Comparison of ENCODE assay signal across 13 cellular contexts in the genomic region with DNA sequence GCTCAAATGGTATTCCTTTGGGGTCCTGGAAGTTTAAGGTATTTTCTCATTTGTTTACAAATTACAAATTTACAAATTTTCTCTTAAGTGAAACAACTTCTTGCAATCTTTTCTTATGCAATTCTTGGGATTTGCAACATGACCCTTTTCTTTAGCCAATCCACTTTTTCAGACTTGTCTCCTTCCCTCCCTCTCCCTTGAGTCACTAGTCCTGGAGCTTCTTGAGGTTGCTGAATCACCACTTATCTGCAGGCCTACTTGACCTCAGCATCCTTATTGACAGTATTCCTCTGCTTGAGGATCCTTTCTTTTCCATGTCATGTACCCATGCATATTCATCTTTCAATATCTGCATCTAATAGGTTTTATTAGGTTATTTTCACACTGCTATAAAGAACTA.
DNase-seq lines count a peak whose midpoint lies in the region; ATAC-seq and TF ChIP-seq lines count a peak whose summit lies in the region.
"Had no signal": no experiment of that assay in that cellular context is flagged by ENCODE, and none has a peak within 500 bp of the region (broad histone marks: within the 10 kb centered on the region; RNA-seq: fewer than 3 reads in every experiment).

No MANE protein-coding gene starts in this region.

- H3K27me3 Mint-ChIP-seq in activated T-helper 2 cell treated with anti-CD3 and anti-CD28 coated beads, Interferon-gamma antibody, Interleukin-2, Interleukin-4, amounts not matched to agents 10 μg/mL and 5 μg/mL and 100 μg/mL, durations not matched to agents 14 hours and 24 hours and 36 hours (ENCODE audit: low read depth): no peaks in the 10 kb centered on the region
- no peaks in the 10 kb centered on the region for H3K27me3 Mint-ChIP-seq in T-helper 2 cell treated with Interferon-gamma antibody and Interleukin-4, amounts not matched to agents 5 μg/mL and 100 μg/mL, for 36 hours (ENCODE audit: low read depth)

- H3K4me3 ChIP-seq in right atrium auricular region (no peak overlapping the region), gastroesophageal sphincter (no peak overlapping the region), vagina (no peak overlapping the region)
- H3K4me3 ChIP-seq: A549 had no signal

- TF ChIP-seq POLR2A in gastroesophageal sphincter (IDR thresholded peaks at IDR 0.05): no peak
- TF ChIP-seq POLR2A in vagina (IDR thresholded peaks at IDR 0.05): no peak

- no peak overlapping the region for H3K27ac Mint-ChIP-seq in activated T-helper 2 cell treated with anti-CD3 and anti-CD28 coated beads, Interferon-gamma antibody, Interleukin-2, Interleukin-4, amounts not matched to agents 10 μg/mL and 5 μg/mL and 100 μg/mL, durations not matched to agents 14 hours and 24 hours and 36 hours
- no peak overlapping the region for H3K27ac Mint-ChIP-seq in T-helper 2 cell treated with Interferon-gamma antibody and Interleukin-4, amounts not matched to agents 5 μg/mL and 100 μg/mL, for 36 hours
- H3K27ac Mint-ChIP-seq: natural killer cell had no signal

- intact Hi-C loops in Right ventricle myocardium inferior (cut with DNase I): no loop called here
- intact Hi-C loops in vagina (cut with DNase I): no loop called here
- intact Hi-C loops in activated T-helper 2 cell treated with anti-CD3 and anti-CD28 coated beads, Interferon-gamma antibody, Interleukin-2, Interleukin-4, amounts not matched to agents 10 μg/mL and 5 μg/mL and 100 μg/mL, durations not matched to agents 14 hours and 24 hours and 36 hours (cut with micrococcal nuclease): no loop called here

- H3K36me3 ChIP-seq in right atrium auricular region (no peaks in the 10 kb centered on the region), gastroesophageal sphincter (no peaks in the 10 kb centered on the region), vagina (no peaks in the 10 kb centered on the region)

- no peak overlapping the region for H3K4me3 Mint-ChIP-seq in activated T-helper 2 cell treated with anti-CD3 and anti-CD28 coated beads, Interferon-gamma antibody, Interleukin-2, Interleukin-4, amounts not matched to agents 10 μg/mL and 5 μg/mL and 100 μg/mL, durations not matched to agents 14 hours and 24 hours and 36 hours (ENCODE audit: low read depth)
- H3K4me3 Mint-ChIP-seq in T-helper 2 cell treated with Interferon-gamma antibody and Interleukin-4, amounts not matched to agents 5 μg/mL and 100 μg/mL, for 36 hours: no peak overlapping the region
- H3K4me3 Mint-ChIP-seq: natural killer cell had no signal

- no peaks in the 10 kb centered on the region for H3K4me1 ChIP-seq in right atrium auricular region
- H3K4me1 ChIP-seq in gastroesophageal sphincter: no peaks in the 10 kb centered on the region
- peaks cover 33% of the 10 kb centered on the region for H3K4me1 ChIP-seq in vagina
- H3K4me1 ChIP-seq: A549 had no signal

- no peak for TF ChIP-seq EP300 in gastroesophageal sphincter (IDR thresholded peaks at IDR 0.05)

- ATAC-seq in Right ventricle myocardium inferior (peak; percentile 84), SK-N-SH treated with all-trans-retinoic acid at 6 μM for 48 hours (peak; percentile 39; the same call in 1 of the 3 replicates), gastroesophageal sphincter (peak; percentile 85)
- ATAC-seq: A549, natural killer cell had no signal

- no peaks in the 10 kb centered on the region for H3K4me1 Mint-ChIP-seq in activated T-helper 2 cell treated with anti-CD3 and anti-CD28 coated beads, Interferon-gamma antibody, Interleukin-2, Interleukin-4, amounts not matched to agents 10 μg/mL and 5 μg/mL and 100 μg/mL, durations not matched to agents 14 hours and 24 hours and 36 hours (ENCODE audit: low read depth)
- peaks cover 2% of the 10 kb centered on the region for H3K4me1 Mint-ChIP-seq in T-helper 2 cell treated with Interferon-gamma antibody and Interleukin-4, amounts not matched to agents 5 μg/mL and 100 μg/mL, for 36 hours (ENCODE audit: low read depth)
- H3K4me1 Mint-ChIP-seq: natural killer cell had no signal

- peaks cover 15% of the 10 kb centered on the region for H3K9me3 Mint-ChIP-seq in activated T-helper 2 cell treated with anti-CD3 and anti-CD28 coated beads, Interferon-gamma antibody, Interleukin-2, Interleukin-4, amounts not matched to agents 10 μg/mL and 5 μg/mL and 100 μg/mL, durations not matched to agents 14 hours and 24 hours and 36 hours
- peaks cover 4% of the 10 kb centered on the region for H3K9me3 Mint-ChIP-seq in T-helper 2 cell treated with Interferon-gamma antibody and Interleukin-4, amounts not matched to agents 5 μg/mL and 100 μg/mL, for 36 hours

- H3K27me3 ChIP-seq in right atrium auricular region (no peaks in the 10 kb centered on the region), gastroesophageal sphincter (no peaks in the 10 kb centered on the region), vagina (no peaks in the 10 kb centered on the region)

- DNase-seq in Right ventricle myocardium inferior (ENCODE audit: missing footprints) (no peak), right atrium auricular region (ENCODE audit: low spot score) (no peak), vagina (ENCODE audit: extremely low spot score in 2 of 2) (no peak), GM20000 (ENCODE audit: low spot score) (no peak)
- DNase-seq in activated T-helper 2 cell treated with anti-CD3 and anti-CD28 coated beads, Interferon-gamma antibody, Interleukin-2, Interleukin-4, amounts not matched to agents 10 μg/mL and 5 μg/mL and 100 μg/mL, durations not matched to agents 14 hours and 24 hours and 36 hours (ENCODE audit: low spot score): no peak
- DNase-seq in T-helper 2 cell treated with Interferon-gamma antibody and Interleukin-4, amounts not matched to agents 5 μg/mL and 100 μg/mL, for 36 hours (ENCODE audit: low spot score): no peak
- DNase-seq: activated CD8-positive, alpha-beta memory T cell treated with anti-CD3 and anti-CD28 coated beads for 24 hours; hypothalamus; natural killer cell; stimulated activated CD4-positive, alpha-beta T cell treated with anti-CD3 and anti-CD28 coated beads, Interleukin-4, amount 100 ng/mL, for 1 hour had no signal

- H3K9me3 ChIP-seq in right atrium auricular region (no peaks in the 10 kb centered on the region), gastroesophageal sphincter (no peaks in the 10 kb centered on the region), vagina (no peaks in the 10 kb centered on the region)
- H3K9me3 ChIP-seq: A549 had no signal

- H3K27ac ChIP-seq in right atrium auricular region: peak overlapping the region in 1 of 2 donors; percentile 5
- no peak overlapping the region for H3K27ac ChIP-seq in gastroesophageal sphincter
- H3K27ac ChIP-seq in vagina: peak overlapping the region; percentile 53
- H3K27ac ChIP-seq: A549 had no signal

- TF ChIP-seq CTCF in right atrium auricular region (IDR thresholded peaks at IDR 0.05) (no peak), gastroesophageal sphincter (IDR thresholded peaks at IDR 0.05) (no peak), vagina (IDR thresholded peaks at IDR 0.05) (no peak), GM20000 (IDR thresholded peaks at IDR 0.05; ENCODE audit: extremely low read depth, missing control alignments) (no peak)

- H3K36me3 Mint-ChIP-seq in activated T-helper 2 cell treated with anti-CD3 and anti-CD28 coated beads, Interferon-gamma antibody, Interleukin-2, Interleukin-4, amounts not matched to agents 10 μg/mL and 5 μg/mL and 100 μg/mL, durations not matched to agents 14 hours and 24 hours and 36 hours (ENCODE audit: low read depth): no peaks in the 10 kb centered on the region
- no peaks in the 10 kb centered on the region for H3K36me3 Mint-ChIP-seq in T-helper 2 cell treated with Interferon-gamma antibody and Interleukin-4, amounts not matched to agents 5 μg/mL and 100 μg/mL, for 36 hours (ENCODE audit: low read depth)
- H3K36me3 Mint-ChIP-seq: natural killer cell had no signal

TF ChIP-seq in SK-N-SH treated with all-trans-retinoic acid at 6 μM for 48 hours, 23 proteins besides CTCF, POLR2A, EP300 and RAD21:
- no peak for TF ChIP-seq ISL1 (CRISPR knock-in tag; IDR thresholded peaks at IDR 0.05)
- TF ChIP-seq ZFP30 (CRISPR knock-in tag; IDR thresholded peaks at IDR 0.05): no peak
- TF ChIP-seq, protein P1, sequence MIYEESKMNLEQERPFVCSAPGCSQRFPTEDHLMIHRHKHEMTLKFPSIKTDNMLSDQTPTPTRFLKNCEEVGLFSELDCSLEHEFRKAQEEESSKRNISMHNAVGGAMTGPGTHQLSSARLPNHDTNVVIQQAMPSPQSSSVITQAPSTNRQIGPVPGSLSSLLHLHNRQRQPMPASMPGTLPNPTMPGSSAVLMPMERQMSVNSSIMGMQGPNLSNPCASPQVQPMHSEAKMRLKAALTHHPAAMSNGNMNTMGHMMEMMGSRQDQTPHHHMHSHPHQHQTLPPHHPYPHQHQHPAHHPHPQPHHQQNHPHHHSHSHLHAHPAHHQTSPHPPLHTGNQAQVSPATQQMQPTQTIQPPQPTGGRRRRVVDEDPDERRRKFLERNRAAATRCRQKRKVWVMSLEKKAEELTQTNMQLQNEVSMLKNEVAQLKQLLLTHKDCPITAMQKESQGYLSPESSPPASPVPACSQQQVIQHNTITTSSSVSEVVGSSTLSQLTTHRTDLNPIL (CRISPR knock-in tag; IDR thresholded peaks at IDR 0.05; ENCODE audit: low read depth): no peak
- TF ChIP-seq GLIS3 (CRISPR knock-in tag; IDR thresholded peaks at IDR 0.05): no peak
- no peak for TF ChIP-seq PPARA (CRISPR knock-in tag; IDR thresholded peaks at IDR 0.05; ENCODE audit: borderline replicate concordance)
- no peak for TF ChIP-seq BACH2 (CRISPR knock-in tag; IDR thresholded peaks at IDR 0.05; ENCODE audit: borderline replicate concordance)
- TF ChIP-seq OSR1 (CRISPR knock-in tag; IDR thresholded peaks at IDR 0.05): no peak
- no peak for TF ChIP-seq ARNTL (CRISPR knock-in tag; IDR thresholded peaks at IDR 0.05; ENCODE audit: borderline replicate concordance, low read depth)
- TF ChIP-seq, protein P2, sequence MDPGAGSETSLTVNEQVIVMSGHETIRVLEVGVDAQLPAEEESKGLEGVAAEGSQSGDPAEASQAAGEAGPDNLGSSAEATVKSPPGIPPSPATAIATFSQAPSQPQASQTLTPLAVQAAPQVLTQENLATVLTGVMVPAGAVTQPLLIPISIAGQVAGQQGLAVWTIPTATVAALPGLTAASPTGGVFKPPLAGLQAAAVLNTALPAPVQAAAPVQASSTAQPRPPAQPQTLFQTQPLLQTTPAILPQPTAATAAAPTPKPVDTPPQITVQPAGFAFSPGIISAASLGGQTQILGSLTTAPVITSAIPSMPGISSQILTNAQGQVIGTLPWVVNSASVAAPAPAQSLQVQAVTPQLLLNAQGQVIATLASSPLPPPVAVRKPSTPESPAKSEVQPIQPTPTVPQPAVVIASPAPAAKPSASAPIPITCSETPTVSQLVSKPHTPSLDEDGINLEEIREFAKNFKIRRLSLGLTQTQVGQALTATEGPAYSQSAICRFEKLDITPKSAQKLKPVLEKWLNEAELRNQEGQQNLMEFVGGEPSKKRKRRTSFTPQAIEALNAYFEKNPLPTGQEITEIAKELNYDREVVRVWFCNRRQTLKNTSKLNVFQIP (CRISPR knock-in tag; IDR thresholded peaks at IDR 0.05; ENCODE audit: borderline replicate concordance, low read depth): no peak
- TF ChIP-seq ZNF70 (CRISPR knock-in tag; IDR thresholded peaks at IDR 0.05): no peak
- no peak for TF ChIP-seq ZNF8 (CRISPR knock-in tag; IDR thresholded peaks at IDR 0.05)
